In the genomic region with DNA sequence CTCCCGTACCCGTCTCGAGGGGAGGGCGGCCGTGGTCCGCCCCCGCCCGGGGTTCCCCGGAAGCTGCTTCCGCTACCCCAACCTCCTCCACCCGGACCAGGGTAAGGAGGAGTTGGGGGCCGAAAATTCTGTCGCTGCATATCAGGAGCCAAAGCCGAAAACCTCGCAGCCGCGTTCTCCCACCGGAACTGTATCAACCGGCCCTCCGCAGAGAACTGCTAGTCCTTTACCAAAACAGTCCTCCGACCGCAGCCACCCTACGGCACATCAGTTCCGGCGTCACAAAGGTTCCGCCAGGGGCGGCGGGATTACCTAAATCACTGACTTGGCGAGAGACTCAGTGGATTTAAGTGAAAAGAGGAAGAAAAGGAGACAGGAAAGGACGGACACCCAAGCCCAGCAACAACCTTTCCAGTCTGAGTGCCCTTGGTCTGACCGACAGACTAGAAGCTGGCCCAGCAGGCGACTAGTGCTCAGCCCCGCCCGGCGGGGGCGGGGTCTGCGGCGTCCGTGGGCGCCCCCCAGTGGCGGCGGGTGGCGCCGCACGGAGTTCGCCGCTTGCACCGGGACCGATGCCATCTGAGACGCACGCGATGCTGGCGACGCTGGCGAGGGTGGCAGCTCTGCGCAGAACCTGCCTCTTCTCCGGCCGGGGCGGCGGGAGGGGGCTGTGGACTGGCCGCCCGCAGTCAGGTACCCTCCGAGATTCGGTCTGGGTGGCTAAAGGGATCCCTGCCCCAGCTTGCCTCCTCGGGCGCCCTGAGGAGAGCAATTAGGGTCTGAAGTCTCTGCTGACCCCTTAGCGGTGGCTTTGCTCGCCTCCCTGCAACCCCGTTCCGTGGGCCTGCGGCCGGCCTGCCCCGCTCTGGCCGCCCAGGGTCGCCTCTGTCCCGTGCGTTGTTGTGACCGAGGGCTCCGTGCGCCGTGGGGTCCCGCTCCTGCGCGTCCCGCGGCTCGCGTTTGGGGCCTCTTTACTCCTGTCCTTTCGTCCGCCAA, we compare ENCODE assay signal across 8 cellular contexts. TPM values are rescaled to one million over a fixed set of nuclear protein-coding genes. Genes with fewer than 3 reads are reported as not detected.
A peak's percentile ranks its signal among the peaks of the same experiment; 100 is the strongest.
DNase-seq lines count a peak whose midpoint lies in the region; ATAC-seq, FAIRE-seq and TF ChIP-seq lines count a peak whose summit lies in the region.

A gene (minus strand): TSS at position 195 of the 996 bp plus-strand sequence. CDS start 55 bp downstream, at position 140.
A gene (plus strand): TSS at position 578 of the 996 bp plus-strand sequence.

- DNase-seq in NCI-H1092 (lab: John Stamatoyannopoulos, UW) (peak; percentile 83), SKM-1 (lab: John Stamatoyannopoulos, UW; ENCODE audit: unreplicated experiment) (peak; percentile 88), Right ventricle myocardium superior (peak; percentile 88), pancreas (peak; percentile 75 to 92 (median 86)), tibial artery (peak; percentile 83 to 91)
- peak; percentile 93 for DNase-seq in activated naive CD8-positive, alpha-beta T cell treated with anti-CD3 and anti-CD28 coated beads, Interleukin-2, amount 10 ng/mL, durations not matched to agents 7 days and 5 days

- H3K27ac ChIP-seq in pancreas (peak within 1 kb of the TSS; percentile 73 to 90 (median 86)), tibial artery (peak within 1 kb of the TSS; percentile 93 to 94)

- no peaks in the 10 kb centered on the region for H3K36me3 ChIP-seq in pancreas
- no peaks in the 10 kb centered on the region for H3K36me3 ChIP-seq in tibial artery

- FAIRE-seq in pancreas (lab: Jason Lieb, UNC): no peak

- H3K9me3 ChIP-seq in pancreas (no peaks in the 10 kb centered on the region), tibial artery (no peaks in the 10 kb centered on the region)

- H3K4me3 ChIP-seq in pancreas: peak within 1 kb of the TSS; percentile 74 to 97 (median 88)
- peak within 1 kb of the TSS; percentile 91 to 92 for H3K4me3 ChIP-seq in tibial artery

- H3K4me1 ChIP-seq in pancreas: peaks cover 3 to 14% (median 14%) of the 10 kb centered on the region in 3 donors
- H3K4me1 ChIP-seq in tibial artery: peaks cover 0 to 36% (median 23%) of the 10 kb centered on the region in 4 donors

- TF ChIP-seq CTCF in GM12872 (IDR thresholded peaks at IDR 0.05; ENCODE audit: insufficient read depth, low read depth, low read length) (peak; percentile 92), pancreas (IDR thresholded peaks at IDR 0.05) (peak; percentile 98 to 99 (median 99)), tibial artery (IDR thresholded peaks at IDR 0.05) (peak; percentile 97 to 99)

- POLR2A ChIA-PET in activated naive CD8-positive, alpha-beta T cell treated with anti-CD3 and anti-CD28 coated beads, Interleukin-2, amount 10 ng/mL, durations not matched to agents 7 days and 5 days (lab: Charles Lee): interaction anchor here (0.6 to 1.4 kb wide), 6 partner anchors 9 to 185 kb away, joined by 3 to 5 read pairs (median 4); a partner anchor contains a TSS

- H3K27me3 Mint-ChIP-seq in activated naive CD8-positive, alpha-beta T cell treated with anti-CD3 and anti-CD28 coated beads, Interleukin-2, amount 10 ng/mL, durations not matched to agents 7 days and 5 days: peaks cover 10% of the 10 kb centered on the region

- H3K27ac Mint-ChIP-seq in activated naive CD8-positive, alpha-beta T cell treated with anti-CD3 and anti-CD28 coated beads, Interleukin-2, amount 10 ng/mL, durations not matched to agents 7 days and 5 days: peak within 1 kb of the TSS; percentile 94

- intact Hi-C loops in Right ventricle myocardium superior (cut with DNase I) (no loop called here), pancreas (cut with DNase I) (no loop called here), tibial artery (cut with DNase I; ENCODE audit: low total_unique reads) (loop anchor here (10.0 kb wide), 1 partner anchor 180 kb away; a partner anchor contains a TSS)

- H3K4me1 Mint-ChIP-seq in activated naive CD8-positive, alpha-beta T cell treated with anti-CD3 and anti-CD28 coated beads, Interleukin-2, amount 10 ng/mL, durations not matched to agents 7 days and 5 days: peaks cover 14% of the 10 kb centered on the region

- H3K36me3 Mint-ChIP-seq in activated naive CD8-positive, alpha-beta T cell treated with anti-CD3 and anti-CD28 coated beads, Interleukin-2, amount 10 ng/mL, durations not matched to agents 7 days and 5 days: peaks cover 4% of the 10 kb centered on the region

- H3K9me3 Mint-ChIP-seq in activated naive CD8-positive, alpha-beta T cell treated with anti-CD3 and anti-CD28 coated beads, Interleukin-2, amount 10 ng/mL, durations not matched to agents 7 days and 5 days: no peaks in the 10 kb centered on the region

- 0 to 1% methylated on average over 72 to 90 of the region's 90 CpGs for WGBS in pancreas, 2 donors

- peak within 1 kb of the TSS; percentile 94 for H3K4me3 Mint-ChIP-seq in activated naive CD8-positive, alpha-beta T cell treated with anti-CD3 and anti-CD28 coated beads, Interleukin-2, amount 10 ng/mL, durations not matched to agents 7 days and 5 days

- ATAC-seq in HG02623 (IDR thresholded peaks at IDR 0.05; ENCODE audit: unreplicated experiment) (peak; percentile 83), Right ventricle myocardium superior (ENCODE audit: poor library complexity) (peak; percentile 98), pancreas (peak; percentile 95 to 99 (median 96))
- ATAC-seq in activated naive CD8-positive, alpha-beta T cell treated with anti-CD3 and anti-CD28 coated beads, Interleukin-2, amount 10 ng/mL, durations not matched to agents 7 days and 5 days (ENCODE audit: low read depth): peak; percentile 86

- H3K27me3 ChIP-seq in pancreas: no peaks in the 10 kb centered on the region
- no peaks in the 10 kb centered on the region for H3K27me3 ChIP-seq in tibial artery

RNA-seq across cellular contexts. Expression of the first gene that starts in this region (rescaled TPM):
- 10 to 100 TPM; 35.7 to 41.5 TPM for total RNA-seq in activated naive CD8-positive, alpha-beta T cell treated with anti-CD3 and anti-CD28 coated beads, Interleukin-2, amount 10 ng/mL, durations not matched to agents 7 days and 5 days
- total RNA-seq in Right ventricle myocardium superior: 13.6 TPM
- 10 to 100 TPM in 5 of 6 donors, 1 to 10 TPM in 1; 9.3 to 19.2 (median 14.4) TPM for total RNA-seq in pancreas
- 10 to 100 TPM; 19.5 to 21.7 TPM for polyA plus RNA-seq in pancreas

RNA-seq across cellular contexts. Expression of the second gene that starts in this region (rescaled TPM):
- under 1 TPM; 0.44 to 0.57 TPM for total RNA-seq in activated naive CD8-positive, alpha-beta T cell treated with anti-CD3 and anti-CD28 coated beads, Interleukin-2, amount 10 ng/mL, durations not matched to agents 7 days and 5 days
- 8.4 TPM for total RNA-seq in Right ventricle myocardium superior
- total RNA-seq in pancreas: 1 to 10 TPM in 5 of 6 donors, under 1 TPM in 1; 0.73 to 1.9 (median 1.4) TPM
- polyA plus RNA-seq in pancreas: 1 to 10 TPM in 1 of 2 donors, under 1 TPM in 1; 0.92 to 1.2 TPM

Comparison
In these comparisons a context has a peak if more than half of its experiments do, and no peak if none do; other contexts are left out.
1. Peak in every context shown above with its lines: DNase-seq, ATAC-seq, H3K4me3 ChIP-seq and H3K27ac ChIP-seq.